2 cellular contexts compared by ENCODE assay signal in the genomic region with DNA sequence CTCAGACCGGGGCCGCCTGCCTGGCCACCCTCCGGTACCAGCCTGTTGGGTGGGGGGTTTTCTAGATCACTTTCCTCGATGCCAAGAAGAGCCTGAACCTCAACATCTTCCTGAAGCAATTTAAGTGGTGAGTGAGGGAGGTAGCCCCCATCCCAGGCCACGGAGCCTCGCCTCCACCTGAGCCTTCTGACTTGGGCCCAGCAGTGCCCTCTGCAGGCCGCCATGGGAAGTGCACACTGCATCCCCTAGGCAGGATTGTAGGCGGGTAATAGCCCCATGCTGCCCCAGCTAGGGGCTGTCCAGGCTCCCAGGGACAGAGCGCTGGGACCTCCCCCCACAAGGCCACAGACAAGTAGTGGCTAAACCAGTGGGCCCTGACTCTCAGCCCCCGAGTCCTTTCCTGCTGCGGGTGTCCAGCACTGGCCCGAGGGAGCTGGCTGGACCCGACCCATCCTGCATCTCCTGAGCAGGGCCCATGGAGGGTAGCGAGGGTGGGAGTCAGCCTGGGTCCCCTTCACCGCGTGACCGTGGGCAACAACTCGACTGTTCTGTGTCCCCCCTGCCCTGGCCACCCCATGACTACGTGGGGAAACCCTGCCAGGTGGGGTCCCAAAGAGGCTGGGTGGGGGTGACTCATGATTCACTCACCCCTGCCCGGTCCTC.
A peak's percentile ranks its signal among the peaks of the same experiment; 100 is the strongest.
TF ChIP-seq lines count a peak whose summit lies in the region.

No MANE protein-coding gene starts in this region.

TF ChIP-seq in IMR-90, 13 proteins besides CTCF, POLR2A, EP300 and RAD21:
- peak; percentile 67; the same call in 1 of the 2 replicates for TF ChIP-seq MAZ (IDR thresholded peaks at IDR 0.05; ENCODE audit: borderline replicate concordance, low read depth, low read length)
- no peak for TF ChIP-seq NFE2L2 (IDR thresholded peaks at IDR 0.05; ENCODE audit: low read depth, low read length)
- peak; percentile 78 for TF ChIP-seq SMC3 (IDR thresholded peaks at IDR 0.05; ENCODE audit: low read depth, low read length)
- no peak for TF ChIP-seq RFX5 (IDR thresholded peaks at IDR 0.05; ENCODE audit: low read depth, low read length)

TF ChIP-seq in SK-N-SH, 30 proteins besides CTCF, POLR2A, EP300 and RAD21:
- peak; percentile 79 for TF ChIP-seq SMC3 (IDR thresholded peaks at IDR 0.05; ENCODE audit: low read depth, low read length)
- TF ChIP-seq SIN3A (IDR thresholded peaks at IDR 0.05; ENCODE audit: borderline replicate concordance, low read depth, low read length), result no peak
